Comparison of ENCODE assay signal across 8 cellular contexts in the genomic region with DNA sequence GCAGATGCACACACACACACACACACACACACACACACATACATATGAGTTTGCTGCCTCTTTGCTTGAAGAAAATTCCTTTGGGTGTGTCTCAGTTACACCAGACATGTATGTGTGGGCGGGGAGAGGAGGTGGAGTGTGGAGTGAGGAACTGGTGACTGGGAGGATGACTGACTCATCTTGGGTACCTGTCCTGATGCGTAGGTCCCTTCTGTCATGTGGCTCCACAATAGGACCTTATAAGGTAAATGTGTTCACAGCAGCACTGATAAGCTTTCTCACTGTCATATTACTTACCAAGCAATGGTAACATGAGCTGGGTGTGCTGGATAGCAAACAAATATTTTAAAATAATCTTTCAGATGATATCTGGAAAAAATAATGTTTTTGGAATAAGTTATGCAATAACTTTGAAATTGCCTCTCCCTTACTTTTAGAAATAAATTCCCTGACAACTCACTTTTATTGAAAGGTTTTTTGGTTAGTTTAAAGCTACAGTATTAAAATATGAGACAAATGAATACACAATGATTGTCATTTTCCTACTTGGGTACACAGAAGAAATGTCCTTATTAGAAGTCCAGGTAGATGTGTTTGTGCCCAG. TPM values are rescaled to one million over a fixed set of nuclear protein-coding genes. Genes with fewer than 3 reads are reported as not detected.
DNase-seq lines count a peak whose midpoint lies in the region; ATAC-seq and TF ChIP-seq lines count a peak whose summit lies in the region.

No MANE protein-coding gene starts in this region.

- no peak overlapping the region for H2BK5ac ChIP-seq in H9 (ENCODE audit: insufficient read length, low read length)

- no peak overlapping the region for H3K27ac Mint-ChIP-seq in HFFc6
- H3K27ac Mint-ChIP-seq in activated CD4-positive, alpha-beta T cell treated with anti-CD3 and anti-CD28 coated beads, Interleukin-2, amount 10 ng/mL, durations not matched to agents 24 days and 14 days: peak overlapping the region; percentile 71
- no peak overlapping the region for H3K27ac Mint-ChIP-seq in H9

- no peaks in the 10 kb centered on the region for H3K23me2 ChIP-seq in H9 (ENCODE audit: insufficient read length, low read depth, low read length, poor library complexity, severe bottlenecking)

- no peak overlapping the region for H3T11ph ChIP-seq in H9 (ENCODE audit: low read length)

- no peaks in the 10 kb centered on the region for H3K4me1 ChIP-seq in prostate gland (replicated peaks)
- no peaks in the 10 kb centered on the region for H3K4me1 ChIP-seq in H9 (ENCODE audit: insufficient read depth, low read length)

- H3K4me3 Mint-ChIP-seq in HFFc6 (no peak overlapping the region), H9 (no peak overlapping the region)
- H3K4me3 Mint-ChIP-seq in activated CD4-positive, alpha-beta T cell treated with anti-CD3 and anti-CD28 coated beads, Interleukin-2, amount 10 ng/mL, durations not matched to agents 24 days and 14 days: peak overlapping the region; percentile 4

- DNase-seq in DMS53 treated with DMSO at 0.1 percent for 48 hours (lab: John Stamatoyannopoulos, UW; ENCODE audit: unreplicated experiment) (peak; percentile 56), HFFc6 (peak; percentile 0), kidney tubule cell (ENCODE audit: low spot score) (peak; percentile 96), Right ventricle myocardium inferior (ENCODE audit: missing footprints) (no peak), prostate gland (ENCODE audit: low spot score) (no peak), NCI-H748 (lab: John Stamatoyannopoulos, UW; ENCODE audit: unreplicated experiment) (no peak), H9 (no peak)
- peak; percentile 76 for DNase-seq in activated CD4-positive, alpha-beta T cell treated with anti-CD3 and anti-CD28 coated beads, Interleukin-2, amount 10 ng/mL, durations not matched to agents 24 days and 14 days

- H3K36me3 Mint-ChIP-seq in HFFc6 (ENCODE audit: low read depth) (no peaks in the 10 kb centered on the region), H9 (ENCODE audit: insufficient read depth in 1 of 3, low read depth in 3 of 3) (no peaks in the 10 kb centered on the region)
- no peaks in the 10 kb centered on the region for H3K36me3 Mint-ChIP-seq in activated CD4-positive, alpha-beta T cell treated with anti-CD3 and anti-CD28 coated beads, Interleukin-2, amount 10 ng/mL, durations not matched to agents 24 days and 14 days (ENCODE audit: low read depth)

- H3K14ac ChIP-seq in H9 (ENCODE audit: insufficient read depth, low read length): no peak overlapping the region

- ATAC-seq in Right ventricle myocardium inferior: no peak

- no peak for TF ChIP-seq POLR2A in prostate gland (IDR thresholded peaks at IDR 0.05)

- H4K91ac ChIP-seq in H9 (ENCODE audit: insufficient read length, low read depth, low read length): no peak overlapping the region

- H3K27me3 ChIP-seq in prostate gland (replicated peaks; ENCODE audit: insufficient read depth): no peaks in the 10 kb centered on the region
- no peaks in the 10 kb centered on the region for H3K27me3 ChIP-seq in H9 (ENCODE audit: insufficient read depth, low read length)

- H3K9ac ChIP-seq in H9 (ENCODE audit: extremely low read depth, insufficient read length, low read length): no peak overlapping the region

- no peak overlapping the region for H3K4ac ChIP-seq in H9 (ENCODE audit: low read depth, low read length)

- H3K9me3 Mint-ChIP-seq in HFFc6 (no peaks in the 10 kb centered on the region), H9 (no peaks in the 10 kb centered on the region; a peak in 1 of 5 replicates)
- no peaks in the 10 kb centered on the region for H3K9me3 Mint-ChIP-seq in activated CD4-positive, alpha-beta T cell treated with anti-CD3 and anti-CD28 coated beads, Interleukin-2, amount 10 ng/mL, durations not matched to agents 24 days and 14 days

- no peak overlapping the region for H2AFZ ChIP-seq in H9 (ENCODE audit: low read length)

- no peak overlapping the region for H3K23ac ChIP-seq in H9 (ENCODE audit: insufficient read length, low read depth, low read length)

- H4K20me1 ChIP-seq in H9 (ENCODE audit: control insufficient read depth, insufficient read depth, insufficient read length): no peaks in the 10 kb centered on the region

- H3K27ac ChIP-seq in prostate gland (no peak overlapping the region), H9 (ENCODE audit: insufficient read length, low read depth, low read length) (no peak overlapping the region)

- H3K36me3 ChIP-seq in prostate gland: no peaks in the 10 kb centered on the region

- no peaks in the 10 kb centered on the region for H3K79me1 ChIP-seq in H9 (ENCODE audit: insufficient read depth, low read depth, low read length, poor library complexity, severe bottlenecking)

- no peaks in the 10 kb centered on the region for H3K79me2 ChIP-seq in H9 (ENCODE audit: insufficient read depth, low read length)

- H3K9me3 ChIP-seq in prostate gland (no peaks in the 10 kb centered on the region), H9 (ENCODE audit: control insufficient read depth, low read depth, low read length) (no peaks in the 10 kb centered on the region)

- no peak overlapping the region for H2BK120ac ChIP-seq in H9 (ENCODE audit: low read depth, low read length, poor library complexity, severe bottlenecking)

- no peak overlapping the region for H3K4me3 ChIP-seq in prostate gland

- no peak overlapping the region for H4K5ac ChIP-seq in H9 (ENCODE audit: insufficient read length, low read depth, low read length)

- no peak overlapping the region for H2BK12ac ChIP-seq in H9 (ENCODE audit: insufficient read length, low read depth, low read length)

- H3K27me3 Mint-ChIP-seq in HFFc6 (ENCODE audit: insufficient read depth): peaks cover 8% of the 10 kb centered on the region
- H3K27me3 Mint-ChIP-seq in activated CD4-positive, alpha-beta T cell treated with anti-CD3 and anti-CD28 coated beads, Interleukin-2, amount 10 ng/mL, durations not matched to agents 24 days and 14 days: no peaks in the 10 kb centered on the region
- H3K27me3 Mint-ChIP-seq in H9 (ENCODE audit: low read depth): peaks cover 1% of the 10 kb centered on the region; the same call in 1 of the 2 replicates

- H3K56ac ChIP-seq in H9 (ENCODE audit: insufficient read length, low read depth, low read length): no peak overlapping the region

- H2BK15ac ChIP-seq in H9 (ENCODE audit: low read depth, low read length): no peak overlapping the region

- H3K4me1 Mint-ChIP-seq in HFFc6 (ENCODE audit: low read depth) (no peaks in the 10 kb centered on the region), H9 (no peaks in the 10 kb centered on the region)
- H3K4me1 Mint-ChIP-seq in activated CD4-positive, alpha-beta T cell treated with anti-CD3 and anti-CD28 coated beads, Interleukin-2, amount 10 ng/mL, durations not matched to agents 24 days and 14 days: peaks cover 14% of the 10 kb centered on the region

- H2AK5ac ChIP-seq in H9 (ENCODE audit: insufficient read length, low read length): no peak overlapping the region

- no peak for TF ChIP-seq CTCF in HFFc6 (IDR thresholded peaks at IDR 0.05)
- TF ChIP-seq CTCF in prostate gland (IDR thresholded peaks at IDR 0.05): no peak
- no peak for TF ChIP-seq CTCF in H9 (conservative IDR thresholded peaks at IDR 0.05)

- no peak overlapping the region for H4K8ac ChIP-seq in H9 (replicated peaks; ENCODE audit: insufficient read length, low read depth, low read length)

- no peak overlapping the region for H3K4me2 ChIP-seq in H9 (ENCODE audit: insufficient read depth, insufficient read length, low read length)

- no peak overlapping the region for H3K18ac ChIP-seq in H9 (ENCODE audit: insufficient read length, low read depth, low read length)

- 60% methylated on average over 2 of the region's 2 CpGs for WGBS in prostate gland
- WGBS in H9 (ENCODE audit: extremely low coverage, insufficient read length, low lambda C conversion rate): no CpG with 5 or more reads among the region's 2 CpGs

- H2BK20ac ChIP-seq in H9 (ENCODE audit: low read depth, low read length, poor library complexity, severe bottlenecking): no peak overlapping the region

- intact Hi-C loops in activated CD4-positive, alpha-beta T cell treated with anti-CD3 and anti-CD28 coated beads, Interleukin-2, amount 10 ng/mL, durations not matched to agents 24 days and 14 days (cut with micrococcal nuclease): no loop called here
- intact Hi-C loops in Right ventricle myocardium inferior (cut with DNase I) (no loop called here), prostate gland (cut with DNase I) (no loop called here)

RNA-seq across cellular contexts. Expression of a gene that starts 45.2 kb away (rescaled TPM):
- total RNA-seq in HFFc6 (2021; fragmentation: NEBNext Ultra II Directional; extraction: Animal tissue kit (Norgen Biotek cat#: 25700)): not detected
- not detected in 2 replicates for total RNA-seq in activated CD4-positive, alpha-beta T cell treated with anti-CD3 and anti-CD28 coated beads, Interleukin-2, amount 10 ng/mL, durations not matched to agents 24 days and 14 days
- 0.14 TPM for total RNA-seq in Right ventricle myocardium inferior
- total RNA-seq in prostate gland: 10 to 100 TPM in 1 of 2 donors, 1 to 10 TPM in 1; 7.3 to 22.4 TPM
- total RNA-seq in H9 (2021): 0.04 TPM in 2 replicates

Comparison
In these comparisons a context has a peak if more than half of its experiments do, and no peak if none do; other contexts are left out.
1. DNase-seq: peak in DMS53 treated with DMSO at 0.1 percent for 48 hours (single experiment), HFFc6 (single experiment), activated CD4-positive, alpha-beta T cell treated with anti-CD3 and anti-CD28 coated beads, Interleukin-2, amount 10 ng/mL, durations not matched to agents 24 days and 14 days (single experiment) and kidney tubule cell (single experiment); none in Right ventricle myocardium inferior (single experiment), prostate gland (single experiment), NCI-H748 (single experiment) and H9 (single experiment).